ENCODE assay signal across 8 cellular contexts in the genomic region with DNA sequence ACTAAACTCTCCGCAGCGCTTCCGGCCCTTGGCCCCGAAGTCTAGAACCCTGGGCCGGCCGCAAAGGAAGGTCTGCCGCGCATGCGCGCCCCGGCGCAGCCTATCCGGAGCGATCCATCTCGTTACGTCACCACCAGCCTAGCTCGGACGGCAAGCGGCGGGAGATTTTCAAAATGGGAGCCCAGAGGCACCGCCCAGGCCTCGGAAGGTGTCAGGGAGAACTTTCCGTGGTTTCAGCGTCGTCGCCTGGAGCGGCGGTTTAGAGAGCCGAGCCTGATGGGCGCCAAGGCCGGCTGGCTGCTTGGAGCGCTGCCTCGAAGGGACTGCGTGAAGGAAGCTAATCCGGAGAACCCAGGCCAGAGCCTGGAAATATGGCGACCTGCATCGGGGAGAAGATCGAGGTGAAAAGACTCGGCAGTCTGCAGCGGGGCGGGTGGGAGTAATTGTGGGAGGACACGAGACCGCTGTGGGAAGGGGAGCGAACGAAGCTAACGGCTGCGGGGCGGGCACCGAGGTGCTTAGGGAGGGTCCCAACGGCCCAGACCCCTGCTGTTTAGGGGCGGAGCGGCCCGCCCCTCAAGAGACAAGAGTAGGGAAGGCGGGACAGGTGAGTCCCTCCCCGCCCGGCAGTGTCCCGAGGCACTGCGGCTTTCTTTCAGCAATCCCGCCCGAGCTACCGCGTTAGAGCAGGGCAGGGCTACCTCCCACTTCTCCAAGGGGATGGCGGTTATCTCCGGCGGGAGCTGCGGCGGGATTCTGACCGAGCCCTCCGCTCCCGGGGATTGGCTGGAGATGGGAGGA. TPM values are rescaled to one million over a fixed set of nuclear protein-coding genes. Genes with fewer than 3 reads are reported as not detected.
DNase-seq lines count a peak whose midpoint lies in the region; ATAC-seq lines count a peak whose summit lies in the region.

A gene (plus strand): TSS at position 130 of the 801 bp plus-strand sequence. CDS start 242 bp downstream, at position 372.

- H3K4me1 Mint-ChIP-seq in CD4-positive, CD25-positive, alpha-beta regulatory T cell: peaks cover 11 to 35% (median 22%) of the 10 kb centered on the region in 4 donors

- H3K4me3 ChIP-seq in CD4-positive, CD25-positive, alpha-beta regulatory T cell (ENCODE audit: low read depth, low read length): peak within 1 kb of the TSS; percentile 98

- H3K27ac Mint-ChIP-seq in CD4-positive, CD25-positive, alpha-beta regulatory T cell: peak within 1 kb of the TSS; percentile 97 to 98 (median 97)

- peaks cover 9% of the 10 kb centered on the region for H3K36me3 Mint-ChIP-seq in CD4-positive, CD25-positive, alpha-beta regulatory T cell

- H3K9me3 Mint-ChIP-seq in CD4-positive, CD25-positive, alpha-beta regulatory T cell: no peaks in the 10 kb centered on the region

- peak; percentile 85 to 98 (median 95) for DNase-seq in CD4-positive, CD25-positive, alpha-beta regulatory T cell
- DNase-seq in NCI-H774 (lab: John Stamatoyannopoulos, UW) (peak; percentile 85), dermis blood vessel endothelial cell (peak; percentile 97), left lobe of liver (ENCODE audit: low spot score) (peak; percentile 97)
- DNase-seq in activated CD4-positive, alpha-beta T cell treated with anti-CD3 and anti-CD28 coated beads, Interleukin-2, amount 50 U/mL, for 24 hours (ENCODE audit: low read depth in 1 of 2, low spot score in 1 of 2): peak; percentile 86 to 92
- peak; percentile 94 for DNase-seq in stimulated activated CD4-positive, alpha-beta T cell treated with anti-CD3 and anti-CD28 coated beads, Interleukin-2, amount 100 ng/mL, for 24 hours

- ATAC-seq in CD4-positive, CD25-positive, alpha-beta regulatory T cell (ENCODE audit: low read depth in 2 of 2): peak; percentile 95
- ATAC-seq in GM19438 (IDR thresholded peaks at IDR 0.05; ENCODE audit: low read depth, unreplicated experiment): peak; percentile 88
- ATAC-seq in HG03571 (IDR thresholded peaks at IDR 0.05; ENCODE audit: unreplicated experiment): peak; percentile 96
- peak; percentile 93 for ATAC-seq in left lobe of liver

- H3K27me3 Mint-ChIP-seq in CD4-positive, CD25-positive, alpha-beta regulatory T cell: peaks cover 8% of the 10 kb centered on the region

- H3K4me1 ChIP-seq in CD4-positive, CD25-positive, alpha-beta regulatory T cell (ENCODE audit: control insufficient read depth, insufficient read depth, low read length, poor library complexity, severe bottlenecking): peaks cover 18% of the 10 kb centered on the region

- H3K27me3 ChIP-seq in CD4-positive, CD25-positive, alpha-beta regulatory T cell (ENCODE audit: control insufficient read depth, insufficient read depth, low read length): no peaks in the 10 kb centered on the region

- H3K27ac ChIP-seq in CD4-positive, CD25-positive, alpha-beta regulatory T cell (ENCODE audit: insufficient read depth, low read length, poor library complexity, severe bottlenecking): peak within 1 kb of the TSS; percentile 91

- H3K9me3 ChIP-seq in CD4-positive, CD25-positive, alpha-beta regulatory T cell (ENCODE audit: control insufficient read depth in 2 of 2, low read length in 2 of 2): no peaks in the 10 kb centered on the region

- H3K4me3 Mint-ChIP-seq in CD4-positive, CD25-positive, alpha-beta regulatory T cell: peak within 1 kb of the TSS; percentile 91 to 99 (median 94)

- no peaks in the 10 kb centered on the region for H3K36me3 ChIP-seq in CD4-positive, CD25-positive, alpha-beta regulatory T cell (ENCODE audit: control insufficient read depth, insufficient read depth, low read length)

RNA-seq across cellular contexts. Expression of the gene that starts here (rescaled TPM):
- total RNA-seq in CD4-positive, CD25-positive, alpha-beta regulatory T cell: 13.8 TPM
- polyA plus RNA-seq in CD4-positive, CD25-positive, alpha-beta regulatory T cell: 1 to 10 TPM; 1.3 to 4.5 (median 2.4) TPM
- 7.1 and 25.7 TPM in 2 replicates for total RNA-seq in dermis blood vessel endothelial cell
- 0.30 TPM for total RNA-seq in left lobe of liver

Comparison
In these comparisons a context has a peak if more than half of its experiments do, and no peak if none do; other contexts are left out.
1. Peak in every context shown above with its lines: DNase-seq, ATAC-seq, H3K4me3 ChIP-seq and H3K27ac ChIP-seq.
2. Peak in DNase-seq and ATAC-seq in left lobe of liver; RNA of the gene not detected or under 1 TPM.